Comparison of ENCODE assay signal across 8 cellular contexts in the genomic region with DNA sequence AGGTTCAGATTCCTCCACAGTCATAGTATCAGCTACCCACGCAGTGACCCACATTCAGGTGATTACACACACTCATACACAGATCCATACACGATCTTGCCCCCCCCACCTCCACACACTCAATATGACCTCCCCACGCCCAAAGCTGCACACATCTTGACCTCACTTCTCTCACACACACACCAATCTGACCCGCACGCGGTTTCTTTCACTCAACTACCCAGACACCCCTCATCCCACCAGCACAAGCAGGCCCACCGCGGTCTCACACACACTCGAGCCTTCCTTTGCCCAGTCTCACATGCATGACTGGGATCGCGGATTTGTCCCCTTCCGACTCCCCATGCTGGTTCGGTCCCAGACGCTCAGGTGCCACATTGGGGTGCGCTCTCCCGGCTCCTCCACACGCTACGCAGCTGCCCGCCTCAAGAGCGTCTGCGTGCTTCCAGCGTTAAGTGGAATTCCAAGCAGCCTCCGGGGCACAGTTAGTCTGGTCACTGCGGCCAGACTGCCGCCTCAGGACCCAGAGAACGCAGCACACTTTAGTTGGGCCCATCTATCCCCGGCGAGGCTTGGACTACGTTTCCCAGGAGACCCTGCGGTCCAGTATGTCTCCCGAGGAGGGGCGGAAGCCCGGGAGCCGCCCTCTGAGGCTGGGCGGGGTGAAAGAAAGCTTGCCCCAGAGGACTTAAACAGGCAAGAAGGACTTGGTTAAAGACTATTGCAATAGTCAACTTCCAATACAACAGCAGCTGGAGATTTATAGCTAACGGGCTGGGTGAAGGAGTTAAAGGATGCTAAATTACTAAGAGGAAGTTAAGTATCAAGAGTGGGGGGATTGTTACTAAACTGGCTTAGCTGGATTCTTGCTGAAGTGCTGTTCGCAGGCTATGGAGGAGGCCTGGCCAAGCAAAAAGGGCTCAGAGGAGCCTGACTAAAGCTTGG. TPM values are rescaled to one million over a fixed set of nuclear protein-coding genes. Genes with fewer than 3 reads are reported as not detected.
A peak's percentile ranks its signal among the peaks of the same experiment; 100 is the strongest.
DNase-seq lines count a peak whose midpoint lies in the region; ATAC-seq and TF ChIP-seq lines count a peak whose summit lies in the region.

No MANE protein-coding gene starts in this region.

- peak; percentile 80 for DNase-seq in NCI-H128 (lab: John Stamatoyannopoulos, UW; ENCODE audit: unreplicated experiment)
- DNase-seq in T follicular helper cell (ENCODE audit: low read depth), result peak; percentile 85
- DNase-seq in amniotic stem cell (lab: John Stamatoyannopoulos, UW), result peak; percentile 79
- DNase-seq in left cardiac atrium, result peak; percentile 94
- peak; percentile 97 for DNase-seq in posterior vena cava (ENCODE audit: low spot score)
- peak; percentile 94 for DNase-seq in upper lobe of left lung

- peaks cover 0 to 22% (median 4%) of the 10 kb centered on the region in 4 donors for H3K36me3 ChIP-seq in upper lobe of left lung

- peak overlapping the region; percentile 63 to 95 (median 74) for H3K4me3 ChIP-seq in upper lobe of left lung

- H3K27ac ChIP-seq in upper lobe of left lung, result peak overlapping the region; percentile 84 to 95 (median 89)

- intact Hi-C loops in left cardiac atrium (cut with DNase I) (loop anchor here in 1 of 2 donors (10.0 kb wide), 1 partner anchor 55 kb away; no protein-coding TSS in a partner anchor), posterior vena cava (cut with DNase I) (no loop called here)

- H3K27me3 ChIP-seq in upper lobe of left lung, result no peaks in the 10 kb centered on the region

- no peak for TF ChIP-seq CTCF in upper lobe of left lung (IDR thresholded peaks at IDR 0.05)

- peak; percentile 38 for TF ChIP-seq POLR2A in GM10847 (IDR thresholded peaks at IDR 0.05; ENCODE audit: extremely low read depth, insufficient read length)
- peak in 1 of 4 donors; percentile 51 for TF ChIP-seq POLR2A in upper lobe of left lung (IDR thresholded peaks at IDR 0.05)

- ATAC-seq in HG02610 (IDR thresholded peaks at IDR 0.05; ENCODE audit: unreplicated experiment), result peak; percentile 82
- peak; percentile 98 to 99 for ATAC-seq in left cardiac atrium
- ATAC-seq in upper lobe of left lung (ENCODE audit: low FRiP score in 2 of 2), result peak; percentile 98 to 99

- WGBS in upper lobe of left lung, 2 donors, result 1 to 2% methylated on average over 26 to 34 of the region's 37 CpGs

- peaks cover 0 to 27% (median 17%) of the 10 kb centered on the region in 4 donors for H3K9me3 ChIP-seq in upper lobe of left lung

- no peak for TF ChIP-seq EP300 in upper lobe of left lung (IDR thresholded peaks at IDR 0.05)

- H3K4me1 ChIP-seq in upper lobe of left lung, result peaks cover 4 to 23% (median 12%) of the 10 kb centered on the region in 4 donors

RNA-seq across cellular contexts. Expression of a gene that starts 0.7 kb away (rescaled TPM):
- total RNA-seq in left cardiac atrium (1 to 10 TPM; 3.0 to 4.5 TPM), posterior vena cava (1 to 10 TPM; 5.3 to 6.6 TPM), upper lobe of left lung (1 to 10 TPM; 4.8 to 8.3 (median 5.6) TPM)

RNA-seq across cellular contexts. Expression of a gene that starts 11.8 kb away (rescaled TPM):
- total RNA-seq in left cardiac atrium (1 to 10 TPM; 6.1 to 8.7 TPM), posterior vena cava (1 to 10 TPM; 7.1 to 8.4 TPM), upper lobe of left lung (1 to 10 TPM; 5.0 to 7.7 (median 5.7) TPM)

Comparison
In these comparisons a context has a peak if more than half of its experiments do, and no peak if none do; other contexts are left out.
1. Peak in every context shown above with its lines: DNase-seq, ATAC-seq, H3K4me3 ChIP-seq and H3K27ac ChIP-seq.